11 cellular contexts compared by ENCODE assay signal in the genomic region with DNA sequence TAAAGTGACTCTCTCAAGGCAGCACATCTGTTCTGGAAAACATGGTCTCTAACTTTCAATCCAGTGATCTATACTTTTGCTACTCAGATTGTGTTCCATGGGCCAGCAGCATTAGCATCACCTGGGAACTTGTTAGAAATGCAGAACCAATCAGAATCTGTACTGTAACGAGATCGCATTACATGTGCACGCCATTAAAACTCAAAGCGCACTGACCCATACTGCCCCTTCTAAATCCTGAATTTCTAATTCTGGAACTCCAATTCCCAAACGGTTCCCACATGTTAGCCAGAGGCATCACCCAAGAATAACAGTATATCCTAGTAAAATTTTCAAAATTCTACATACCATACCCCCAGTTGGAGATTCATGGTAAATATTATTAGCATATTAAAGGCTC. TPM values are rescaled to one million over a fixed set of nuclear protein-coding genes. Genes with fewer than 3 reads are reported as not detected.
A peak's percentile ranks its signal among the peaks of the same experiment; 100 is the strongest.
DNase-seq lines count a peak whose midpoint lies in the region; ATAC-seq, FAIRE-seq and TF ChIP-seq lines count a peak whose summit lies in the region.
"Had no signal": no experiment of that assay in that cellular context is flagged by ENCODE, and none has a peak within 500 bp of the region (broad histone marks: within the 10 kb centered on the region; RNA-seq: fewer than 3 reads in every experiment).

No MANE protein-coding gene starts in this region.

- H3K79me2 ChIP-seq in HCT116 (ENCODE audit: insufficient read depth, low read length): peaks cover 50% of the 10 kb centered on the region

- BruUV-seq in HCT116 (replicated peaks; lab: Mats Ljungman, UMichigan): TSS peak; percentile 42

- H3K27ac ChIP-seq in A549 (peak overlapping the region in 1 of 2 experiments; percentile 93; a peak in 1 of 6 replicates), HCT116 (ENCODE audit: low read depth, low read length) (no peak overlapping the region), breast epithelium (no peak overlapping the region), mucosa of rectum (ENCODE audit: low read depth in 2 of 2, low read length in 2 of 2) (no peak overlapping the region)

- WGBS in A549 (ENCODE audit: missing lambda C conversion rate): 77% methylated on average over 5 of the region's 5 CpGs

- peak overlapping the region; percentile 90 for H3K4me2 ChIP-seq in A549
- H3K4me2 ChIP-seq in HCT116 (ENCODE audit: low read length): peak overlapping the region; percentile 94

- TF ChIP-seq POLR2A in A549 (IDR thresholded peaks at IDR 0.05; ENCODE audit: low read length): no peak
- TF ChIP-seq POLR2A in HCT116 (IDR thresholded peaks at IDR 0.05; ENCODE audit: borderline replicate concordance, extremely low read depth, insufficient read depth, insufficient read length): no peak
- TF ChIP-seq POLR2A in breast epithelium (IDR thresholded peaks at IDR 0.05): no peak

- H3K9ac ChIP-seq in HCT116 (ENCODE audit: low read length): peak overlapping the region; percentile 81
- peak overlapping the region in 1 of 2 donors; percentile 90 for H3K9ac ChIP-seq in mucosa of rectum (ENCODE audit: low read depth in 1 of 2, low read length in 2 of 2)

- H4K20me1 ChIP-seq in HCT116 (ENCODE audit: insufficient read depth): no peaks in the 10 kb centered on the region

- ATAC-seq in A549 (no peak), HCT116 (no peak), GM21576 (IDR thresholded peaks at IDR 0.05; ENCODE audit: unreplicated experiment) (no peak)

- intact Hi-C loops in HCT116 (cut with micrococcal nuclease): loop anchor here (5.0 kb wide), 1 partner anchor 123 kb away; no protein-coding TSS in a partner anchor
- intact Hi-C loops in breast epithelium (cut with DNase I; ENCODE audit: low total_unique reads): no loop called here

- no peak for TF ChIP-seq EP300 in A549 (IDR thresholded peaks at IDR 0.05)

- DNase-seq in A549 (ENCODE audit: low read depth in 1 of 2, low spot score in 1 of 2): no peak
- no peak for DNase-seq in HCT116 (ENCODE audit: low read depth, low spot score)
- no peak for DNase-seq in breast epithelium (ENCODE audit: low spot score in 2 of 2)
- no peak for DNase-seq in HuH-7 (ENCODE audit: low spot score)
- no peak for DNase-seq in GM03348 (ENCODE audit: low spot score)
- DNase-seq in A172 (ENCODE audit: low spot score): no peak
- DNase-seq: activated effector memory CD4-positive, alpha-beta T cell treated with Interleukin-2 at 50 U/mL for 16 hours; naive B cell; NCI-H345 had no signal

- RAD21 ChIA-PET in HCT116 (lab: Charles Lee; ENCODE audit: low non-redundant PET in 1 of 2, low total read pairs in 2 of 2, uncharacterized antibody in 2 of 2, unreplicated experiment in 2 of 2): interaction anchor here in 1 of 2 experiments (0.7 kb wide), 1 partner anchor 127 kb away, joined by 4 read pairs; no protein-coding TSS in a partner anchor

- H3K27me3 ChIP-seq in HCT116 (ENCODE audit: insufficient read depth, low read length) (no peaks in the 10 kb centered on the region), breast epithelium (no peaks in the 10 kb centered on the region), mucosa of rectum (ENCODE audit: control insufficient read depth in 2 of 2, insufficient read depth in 2 of 2, low read length in 2 of 2) (no peaks in the 10 kb centered on the region)

- H3K4me1 ChIP-seq in A549 (peaks cover 24% of the 10 kb centered on the region), HCT116 (ENCODE audit: control insufficient read depth in 1 of 2, insufficient read depth in 2 of 2, low read length in 2 of 2) (peaks cover 5 to 17% of the 10 kb centered on the region in 2 experiments; a peak in 3 of 4 replicates), breast epithelium (peaks cover 4 to 9% of the 10 kb centered on the region in 2 donors), mucosa of rectum (ENCODE audit: control insufficient read depth in 2 of 2, insufficient read depth in 2 of 2, low read length in 2 of 2) (peaks cover 21 to 23% of the 10 kb centered on the region in 2 donors)

- H3K9me3 ChIP-seq in A549: no peaks in the 10 kb centered on the region
- no peaks in the 10 kb centered on the region for H3K9me3 ChIP-seq in HCT116 (ENCODE audit: control insufficient read depth in 1 of 2, insufficient read depth in 1 of 2, low read depth in 1 of 2, low read length in 2 of 2)
- H3K9me3 ChIP-seq in breast epithelium: no peaks in the 10 kb centered on the region
- no peaks in the 10 kb centered on the region for H3K9me3 ChIP-seq in mucosa of rectum (ENCODE audit: control insufficient read depth in 2 of 2, low read length in 2 of 2)

- no peaks in the 10 kb centered on the region for H3K9me2 ChIP-seq in HCT116 (ENCODE audit: insufficient read depth)

- peak overlapping the region; percentile 72 for H3K4me3 ChIP-seq in A549
- H3K4me3 ChIP-seq in HCT116 (replicated peaks in 1 of 2; ENCODE audit: low read depth in 1 of 2, low read length in 2 of 2): peak overlapping the region; percentile 93 to 95
- peak overlapping the region; percentile 92 to 97 (median 96) for H3K4me3 ChIP-seq in breast epithelium
- peak overlapping the region; percentile 83 to 94 for H3K4me3 ChIP-seq in mucosa of rectum (ENCODE audit: low read length in 2 of 2)

- no peak for FAIRE-seq in A549 (lab: Jason Lieb, UNC)

- H2AFZ ChIP-seq in HCT116 (ENCODE audit: low read depth, low read length, poor library complexity, severe bottlenecking): no peak overlapping the region

- POLR2A ChIA-PET in A549 (lab: Yijun Ruan, JAX) (no interaction called here), HCT116 (lab: Charles Lee) (no interaction called here)

- no peaks in the 10 kb centered on the region for H3K36me3 ChIP-seq in HCT116 (ENCODE audit: control insufficient read depth in 1 of 2, insufficient read depth in 2 of 2, low read length in 2 of 2)
- no peaks in the 10 kb centered on the region for H3K36me3 ChIP-seq in breast epithelium
- H3K36me3 ChIP-seq in mucosa of rectum (ENCODE audit: control insufficient read depth in 2 of 2, insufficient read depth in 2 of 2, low read length in 2 of 2): no peaks in the 10 kb centered on the region

- TF ChIP-seq RAD21 in A549 (conservative IDR thresholded peaks at IDR 0.05 in 1 of 2, IDR thresholded peaks at IDR 0.05 in 1 of 2) (no peak), HCT116 (IDR thresholded peaks at IDR 0.05; ENCODE audit: low read depth) (no peak)

- TF ChIP-seq CTCF in A549 (IDR thresholded peaks at IDR 0.05) (no peak), HCT116 (IDR thresholded peaks at IDR 0.05 in 2 of 3, conservative IDR thresholded peaks at IDR 0.05 in 1 of 3; ENCODE audit: borderline replicate concordance in 1 of 3, insufficient read depth in 1 of 3, low read depth in 2 of 3, low read length in 2 of 3) (no peak), breast epithelium (IDR thresholded peaks at IDR 0.05) (no peak)

- CTCF ChIA-PET in A549 (lab: Yijun Ruan, JAX) (interaction anchor here (0.8 to 4.7 kb wide), 18 partner anchors 8 to 193 kb away, joined by 3 to 39 read pairs (median 10); a partner anchor contains a TSS), HCT116 (lab: Charles Lee) (interaction anchor here (1.0 to 3.1 kb wide), 9 partner anchors 8 to 711 kb away, joined by 3 to 18 read pairs (median 5); no protein-coding TSS in a partner anchor)

RNA-seq across cellular contexts. Expression of a gene that starts 10.5 kb away (rescaled TPM):
- polyA plus RNA-seq in A549 (2011; rRNA removed) (95.1 and 99.1 TPM in 2 replicates), A549 (2017; fragmentation: RNase III; extraction: RNeasy Plus Mini Kit Qiagen cat#74134 plus additional on column Dnase treatment) (104 to 107 TPM (median 106 TPM) in 3 replicates)
- polyA plus RNA-seq in A549 (2012; cell fraction: cytosol; rRNA removed): 104 and 126 TPM in 2 replicates
- polyA plus RNA-seq in A549 (2012; cell fraction: nucleus; rRNA removed): 208 and 237 TPM in 2 replicates
- polyA minus RNA-seq in A549 (2011; rRNA and poly(A)+ RNA removed): 225 and 253 TPM in 2 replicates
- total RNA-seq in HCT116 (2021; ENCODE audit: unreplicated experiment) (129 TPM), breast epithelium (100 to 1,000 TPM in 2 of 3 donors, 10 to 100 TPM in 1; 92.2 to 125 (median 103) TPM)
- polyA plus RNA-seq in HCT116 (2012): 128 and 153 TPM in 2 replicates
- total RNA-seq in A172 (2014; rRNA removed; shearing (Covaris generic)): 105 and 123 TPM in 2 replicates

RNA-seq across cellular contexts. Expression of a gene that starts 30.8 kb away (rescaled TPM):
- 0.88 and 1.6 TPM in 2 replicates for polyA plus RNA-seq in A549 (2011; rRNA removed)
- polyA plus RNA-seq in A549 (2012; cell fraction: cytosol; rRNA removed): 1.5 and 2.1 TPM in 2 replicates
- 2.6 and 2.8 TPM in 2 replicates for polyA plus RNA-seq in A549 (2012; cell fraction: nucleus; rRNA removed)
- polyA plus RNA-seq in A549 (2017; fragmentation: RNase III; extraction: RNeasy Plus Mini Kit Qiagen cat#74134 plus additional on column Dnase treatment): 1.9 to 2.4 TPM (median 2.0 TPM) in 3 replicates
- 0.87 and 1.4 TPM in 2 replicates for polyA minus RNA-seq in A549 (2011; rRNA and poly(A)+ RNA removed)
- total RNA-seq in HCT116 (2021; ENCODE audit: unreplicated experiment): 6.5 TPM
- 2.7 and 3.4 TPM in 2 replicates for polyA plus RNA-seq in HCT116 (2012)
- total RNA-seq in breast epithelium: 1 to 10 TPM in 2 of 3 donors, under 1 TPM in 1; 0.64 to 1.6 (median 1.3) TPM
- 2.3 and 3.5 TPM in 2 replicates for total RNA-seq in A172 (2014; rRNA removed; shearing (Covaris generic))

RNA-seq across cellular contexts. Expression of a gene that starts 30.9 kb away (rescaled TPM):
- polyA plus RNA-seq in A549 (2011; rRNA removed) (47.4 and 59.1 TPM in 2 replicates), A549 (2017; fragmentation: RNase III; extraction: RNeasy Plus Mini Kit Qiagen cat#74134 plus additional on column Dnase treatment) (59.4 to 68.5 TPM (median 62.5 TPM) in 3 replicates)
- polyA plus RNA-seq in A549 (2012; cell fraction: cytosol; rRNA removed): 115 and 130 TPM in 2 replicates
- polyA plus RNA-seq in A549 (2012; cell fraction: nucleus; rRNA removed): 140 and 198 TPM in 2 replicates
- polyA minus RNA-seq in A549 (2011; rRNA and poly(A)+ RNA removed): 120 and 127 TPM in 2 replicates
- total RNA-seq in HCT116 (2021; ENCODE audit: unreplicated experiment) (54.9 TPM), breast epithelium (10 to 100 TPM in 1 of 3 donors, 1 to 10 TPM in 2; 6.7 to 13.1 (median 9.4) TPM)
- polyA plus RNA-seq in HCT116 (2012): 133 and 138 TPM in 2 replicates
- 72.9 and 84.5 TPM in 2 replicates for total RNA-seq in A172 (2014; rRNA removed; shearing (Covaris generic))

RNA-seq across cellular contexts. Expression of a gene that starts 47.4 kb away (rescaled TPM):
- 1.1 and 1.3 TPM in 2 replicates for polyA plus RNA-seq in A549 (2011; rRNA removed)
- polyA plus RNA-seq in A549 (2012; cell fraction: cytosol; rRNA removed): 0.04 and 0.18 TPM in 2 replicates
- polyA plus RNA-seq in A549 (2012; cell fraction: nucleus; rRNA removed): 0.62 and 0.70 TPM in 2 replicates
- 0.38 to 0.63 TPM (median 0.50 TPM) in 3 replicates for polyA plus RNA-seq in A549 (2017; fragmentation: RNase III; extraction: RNeasy Plus Mini Kit Qiagen cat#74134 plus additional on column Dnase treatment)
- polyA minus RNA-seq in A549 (2011; rRNA and poly(A)+ RNA removed): 1.2 and 1.3 TPM in 2 replicates
- 0.91 TPM for total RNA-seq in HCT116 (2021; ENCODE audit: unreplicated experiment)
- polyA plus RNA-seq in HCT116 (2012): 1.1 and 1.2 TPM in 2 replicates
- total RNA-seq in breast epithelium: 1 to 10 TPM; 2.1 to 9.2 (median 6.2) TPM
- total RNA-seq in A172 (2014; rRNA removed; shearing (Covaris generic)): 0.07 TPM in 1 of 2 replicates, not detected in the other

RNA-seq across cellular contexts. Expression of a gene that starts 51.1 kb away (rescaled TPM):
- polyA plus RNA-seq in A549 (2011; rRNA removed): 15.1 and 15.9 TPM in 2 replicates
- 19.6 and 25.6 TPM in 2 replicates for polyA plus RNA-seq in A549 (2012; cell fraction: cytosol; rRNA removed)
- polyA plus RNA-seq in A549 (2012; cell fraction: nucleus; rRNA removed): 55.8 and 59.5 TPM in 2 replicates
- polyA plus RNA-seq in A549 (2017; fragmentation: RNase III; extraction: RNeasy Plus Mini Kit Qiagen cat#74134 plus additional on column Dnase treatment): 15.6 to 21.2 TPM (median 20.1 TPM) in 3 replicates
- 18.9 and 19.5 TPM in 2 replicates for polyA minus RNA-seq in A549 (2011; rRNA and poly(A)+ RNA removed)
- total RNA-seq in HCT116 (2021; ENCODE audit: unreplicated experiment): 94.0 TPM
- polyA plus RNA-seq in HCT116 (2012): 50.7 and 61.0 TPM in 2 replicates
- 10 to 100 TPM in 2 of 3 donors, 1 to 10 TPM in 1; 9.3 to 49.9 (median 36.7) TPM for total RNA-seq in breast epithelium
- total RNA-seq in A172 (2014; rRNA removed; shearing (Covaris generic)): 23.1 and 33.3 TPM in 2 replicates
